1 cellular context compared by ENCODE assay signal in the genomic region with DNA sequence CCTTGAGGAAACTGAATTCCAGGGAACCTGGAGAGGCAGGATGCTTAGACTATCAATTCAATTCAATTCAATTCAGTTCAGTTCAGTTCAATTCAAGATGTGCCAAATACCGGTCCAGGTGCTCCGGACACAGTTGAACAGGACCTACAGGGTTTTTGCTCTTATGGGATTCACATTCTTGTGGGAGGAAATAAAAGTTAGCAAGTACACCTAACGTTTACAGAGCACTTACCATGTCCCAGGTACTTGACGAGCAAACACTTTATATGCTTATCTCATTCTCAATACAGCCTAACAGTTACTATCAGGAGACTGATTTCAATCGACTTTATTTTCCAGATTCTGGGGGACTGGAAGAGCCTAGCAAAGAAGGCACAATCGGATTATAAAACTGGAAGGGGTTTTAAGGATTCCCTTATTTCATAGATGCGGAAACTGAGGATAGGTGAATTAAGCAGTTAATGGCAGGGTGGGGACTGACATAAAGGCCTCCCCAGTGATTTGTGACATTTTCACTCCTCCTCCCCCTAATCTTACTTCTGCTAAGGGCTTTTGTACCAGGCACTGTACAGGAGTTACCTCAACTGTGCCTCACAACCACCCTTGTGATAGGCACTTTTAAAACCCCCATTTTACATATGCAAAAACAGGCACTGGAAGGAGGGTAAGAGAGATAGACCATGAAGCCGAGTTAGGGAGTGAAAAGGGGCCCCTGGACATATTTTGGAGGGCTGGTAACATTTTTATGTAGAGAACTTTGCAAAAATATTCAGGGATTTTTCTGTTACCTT.
TF ChIP-seq lines count a peak whose summit lies in the region.

No MANE protein-coding gene starts in this region.

TF ChIP-seq in H1, 55 proteins besides CTCF, POLR2A, EP300 and RAD21:
- TF ChIP-seq NRF1 (IDR thresholded peaks at IDR 0.05; ENCODE audit: low read depth, low read length) (no peak), RNF2 (IDR thresholded peaks at IDR 0.05; ENCODE audit: borderline replicate concordance, low read depth, low read length, missing control alignments, poor library complexity, severe bottlenecking) (no peak), SIRT6 (IDR thresholded peaks at IDR 0.05; ENCODE audit: low read length) (no peak), CTBP2 (IDR thresholded peaks at IDR 0.05; ENCODE audit: borderline replicate concordance, insufficient read depth, insufficient read length, low read length) (no peak), TCF12 (IDR thresholded peaks at IDR 0.05; ENCODE audit: low read depth, low read length) (no peak), RFX5 (IDR thresholded peaks at IDR 0.05; ENCODE audit: borderline replicate concordance, low read depth, low read length) (no peak)
